ENCODE assay signal across 18 cellular contexts in genomic region chr6:162371133-162371532, GRCh38.
"Had no signal": no experiment of that assay in that cellular context is flagged by ENCODE, and none has a peak within 500 bp of the region (broad histone marks: within the 10 kb centered on the region; RNA-seq: fewer than 3 reads in every experiment).

No MANE protein-coding gene starts in this region.

- H3K27me3 ChIP-seq: neural progenitor cell, sigmoid colon, stomach, testis, upper lobe of right lung had no signal

- H3K36me3 ChIP-seq: neural progenitor cell, sigmoid colon, stomach, upper lobe of right lung had no signal

- H3K27ac ChIP-seq: epithelial cell of prostate, neural progenitor cell, sigmoid colon, stomach, testis, upper lobe of right lung had no signal

- H3K4me3 ChIP-seq: neural progenitor cell, sigmoid colon, stomach, testis, upper lobe of right lung had no signal

- H3K4me1 ChIP-seq: sigmoid colon, stomach, upper lobe of right lung had no signal

- ATAC-seq: effector memory CD8-positive, alpha-beta T cell; upper lobe of right lung had no signal

- H3K9me3 ChIP-seq: sigmoid colon, stomach, testis, upper lobe of right lung had no signal

- FAIRE-seq: TTC549 had no signal

- DNase-seq: activated B cell treated with CpG ODN at 0.5 μM for 24 hours; activated CD4-positive, alpha-beta T cell treated with anti-CD3 and anti-CD28 coated beads, Interleukin-2, amount 10 ng/mL, durations not matched to agents 24 days and 14 days; activated CD8-positive, alpha-beta memory T cell treated with anti-CD3 and anti-CD28 coated beads, Interleukin-2, amount 50 U/mL, for 48 hours; activated gamma-delta T cell treated with Interleukin-2 at 50 U/mL for 16 hours; activated naive CD8-positive, alpha-beta T cell treated with anti-CD3 and anti-CD28 coated beads for 36 hours; amygdala; effector memory CD8-positive, alpha-beta T cell; islet precursor cell; naive B cell; sigmoid colon; stimulated activated CD4-positive, alpha-beta T cell treated with anti-CD3 and anti-CD28 coated beads, Interleukin-12 subunit alpha, Interleukin-12 subunit beta, amount 100 ng/mL, for 4 hours; stimulated activated CD4-positive, alpha-beta T cell treated with anti-CD3 and anti-CD28 coated beads, Interleukin-2, amount 100 ng/mL, for 24 hours; stomach; testis; upper lobe of right lung had no signal
